Comparison of ENCODE assay signal across 1 cellular context in the genomic region with DNA sequence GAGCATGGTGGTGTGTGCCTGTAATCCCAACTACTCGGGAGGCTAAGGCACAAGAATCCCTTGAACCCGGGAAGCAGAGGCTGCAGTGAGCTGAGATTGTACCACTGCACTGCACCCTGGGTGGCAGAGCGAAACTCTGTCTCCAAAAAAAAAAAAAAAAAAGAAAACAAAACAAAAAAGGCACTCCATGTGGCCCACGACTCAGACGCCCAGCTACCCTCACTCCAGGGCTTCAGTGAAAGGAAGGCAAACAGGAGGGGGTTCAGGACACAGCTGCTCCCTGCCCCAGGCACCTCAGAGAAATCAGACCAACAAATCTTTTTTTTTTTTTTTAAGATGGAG.
TF ChIP-seq lines count a peak whose summit lies in the region.

No MANE protein-coding gene starts in this region.

TF ChIP-seq in A549, 52 proteins besides CTCF, POLR2A, EP300 and RAD21 (continued from another document):
- TF ChIP-seq, protein P1, sequence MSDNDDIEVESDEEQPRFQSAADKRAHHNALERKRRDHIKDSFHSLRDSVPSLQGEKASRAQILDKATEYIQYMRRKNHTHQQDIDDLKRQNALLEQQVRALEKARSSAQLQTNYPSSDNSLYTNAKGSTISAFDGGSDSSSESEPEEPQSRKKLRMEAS (IDR thresholded peaks at IDR 0.05) = no peak
- TF ChIP-seq, protein P2, sequence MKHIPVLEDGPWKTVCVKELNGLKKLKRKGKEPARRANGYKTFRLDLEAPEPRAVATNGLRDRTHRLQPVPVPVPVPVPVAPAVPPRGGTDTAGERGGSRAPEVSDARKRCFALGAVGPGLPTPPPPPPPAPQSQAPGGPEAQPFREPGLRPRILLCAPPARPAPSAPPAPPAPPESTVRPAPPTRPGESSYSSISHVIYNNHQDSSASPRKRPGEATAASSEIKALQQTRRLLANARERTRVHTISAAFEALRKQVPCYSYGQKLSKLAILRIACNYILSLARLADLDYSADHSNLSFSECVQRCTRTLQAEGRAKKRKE (CRISPR knock-in tag; IDR thresholded peaks at IDR 0.05; ENCODE audit: low read depth) = no peak
